ENCODE assay signal across 12 cellular contexts in the genomic region with DNA sequence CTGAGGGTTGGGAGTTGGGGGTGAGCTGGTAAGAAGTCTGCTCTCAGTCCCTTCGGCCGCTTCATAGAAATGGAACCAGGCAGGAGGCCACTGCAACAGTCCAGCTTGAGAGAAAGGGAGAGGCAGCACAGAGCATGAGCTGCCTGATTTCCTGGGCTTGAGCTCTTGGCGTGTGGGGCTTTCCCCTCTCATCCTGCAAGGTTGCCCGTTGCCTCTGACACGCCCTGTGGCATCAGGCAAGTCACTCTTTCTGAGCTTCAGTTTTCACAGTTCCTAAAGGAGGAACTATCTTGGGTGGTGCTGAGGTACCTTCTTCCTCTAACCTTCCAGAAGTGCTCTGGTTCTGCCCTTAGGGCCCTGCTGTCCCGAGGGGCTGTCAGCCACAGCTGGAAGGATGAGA. TPM values are rescaled to one million over a fixed set of nuclear protein-coding genes. Genes with fewer than 3 reads are reported as not detected.
DNase-seq lines count a peak whose midpoint lies in the region; ATAC-seq and TF ChIP-seq lines count a peak whose summit lies in the region.
"Had no signal": no experiment of that assay in that cellular context is flagged by ENCODE, and none has a peak within 500 bp of the region (broad histone marks: within the 10 kb centered on the region; RNA-seq: fewer than 3 reads in every experiment).

No MANE protein-coding gene starts in this region.

- intact Hi-C loops in CD14-positive monocyte (cut with micrococcal nuclease): loop anchor here in 1 of 2 donors (2.0 to 5.0 kb wide), 2 partner anchors 40 to 66 kb away; no protein-coding TSS in a partner anchor

- no peak for TF ChIP-seq CTCF in CD14-positive monocyte (IDR thresholded peaks at IDR 0.05)

- H3K27me3 Mint-ChIP-seq in CD14-positive monocyte (ENCODE audit: low read depth in 3 of 3): peaks cover 2 to 8% (median 7%) of the 10 kb centered on the region in 3 donors

- H3K36me3 Mint-ChIP-seq in CD14-positive monocyte: peaks cover 17 to 23% of the 10 kb centered on the region in 2 donors

- peak overlapping the region; percentile 84 to 96 (median 94) for H3K27ac Mint-ChIP-seq in CD14-positive monocyte

- DNase-seq in CD14-positive monocyte (ENCODE audit: low spot score) (peak; percentile 84), RPMI8226 (peak; percentile 88), islet precursor cell (peak; percentile 53), retina (no peak), GDM1 (lab: John Stamatoyannopoulos, UW) (no peak), COR-L47 (lab: John Stamatoyannopoulos, UW) (no peak)
- DNase-seq: amygdala, left ventricle myocardium superior, NCI-H2227 treated with DMSO at 0.1 percent for 48 hours, T1000 had no signal

- peak; percentile 59 for ATAC-seq in GM19463 (IDR thresholded peaks at IDR 0.05; ENCODE audit: unreplicated experiment)
- no peak for ATAC-seq in HG02763 (IDR thresholded peaks at IDR 0.05; ENCODE audit: unreplicated experiment)
- ATAC-seq: left ventricle myocardium superior had no signal

- H3K4me1 Mint-ChIP-seq in CD14-positive monocyte: peaks cover 41% of the 10 kb centered on the region

- no peaks in the 10 kb centered on the region for H3K9me3 Mint-ChIP-seq in CD14-positive monocyte

- peak overlapping the region in 1 of 2 donors; percentile 70 for H3K4me3 Mint-ChIP-seq in CD14-positive monocyte

RNA-seq across cellular contexts. Expression of a gene that starts 4.9 kb away (rescaled TPM):
- under 1 TPM in 1 of 2 donors, not detected in 1; 0.67 TPM for polyA plus RNA-seq in CD14-positive monocyte

RNA-seq across cellular contexts. Expression of a gene that starts 30.0 kb away (rescaled TPM):
- polyA plus RNA-seq in CD14-positive monocyte: 1 to 10 TPM in 1 of 2 donors, under 1 TPM in 1; 0.06 to 1.2 TPM

RNA-seq across cellular contexts. Expression of a gene that starts 33.6 kb away (rescaled TPM):
- polyA plus RNA-seq in CD14-positive monocyte: 100 to 1,000 TPM in 1 of 2 donors, 10 to 100 TPM in 1; 58.4 to 108 TPM

Comparison
In these comparisons a context has a peak if more than half of its experiments do, and no peak if none do; other contexts are left out.
1. DNase-seq: peak in CD14-positive monocyte (single experiment), RPMI8226 (single experiment) and islet precursor cell (single experiment); none in retina (single experiment), GDM1 (single experiment) and COR-L47 (single experiment).